In genomic region chr5:178234753-178235599, GRCh38 we compare ENCODE assay signal across 8 cellular contexts. TPM values are rescaled to one million over a fixed set of nuclear protein-coding genes. Genes with fewer than 3 reads are reported as not detected.
DNase-seq lines count a peak whose midpoint lies in the region; ATAC-seq and TF ChIP-seq lines count a peak whose summit lies in the region.

No MANE protein-coding gene starts in this region.

- DNase-seq in BJ (ENCODE audit: low read depth) (no peak), GM23248 (peak; percentile 76), OCI-M1 (lab: John Stamatoyannopoulos, UW) (peak; percentile 86), activated T-cell treated with anti-CD3 and anti-CD28 coated beads for 24 hours (ENCODE audit: low read depth) (peak; percentile 65), esophagus muscularis mucosa (ENCODE audit: extremely low spot score) (no peak)
- peak; percentile 26 to 74 (median 67) for DNase-seq in stimulated activated naive CD4-positive, alpha-beta T cell (lab: John Stamatoyannopoulos, UW)

- no peak for ATAC-seq in HG02588 (IDR thresholded peaks at IDR 0.05; ENCODE audit: unreplicated experiment)

- H3K4me2 ChIP-seq in GM23248 (ENCODE audit: unreplicated experiment) = peak overlapping the region; percentile 7

- in situ Hi-C loops in GM23248 (cut with MboI) = no loop called here

- H3K4me3 Mint-ChIP-seq in nephron = peak overlapping the region; percentile 50 to 92 (median 59)

- POLR2A ChIA-PET in BJ (lab: Charles Lee) = no interaction called here

- H3K27me3 Mint-ChIP-seq in nephron (ENCODE audit: low read depth) = no peaks in the 10 kb centered on the region

- H3K9me3 ChIP-seq in GM23248 (ENCODE audit: low read depth) (no peaks in the 10 kb centered on the region), esophagus muscularis mucosa (no peaks in the 10 kb centered on the region)

- no peaks in the 10 kb centered on the region for H3K9me2 ChIP-seq in GM23248 (ENCODE audit: insufficient read depth)

- no peak for TF ChIP-seq EP300 in esophagus muscularis mucosa (IDR thresholded peaks at IDR 0.05)

- H3K36me3 Mint-ChIP-seq in nephron (ENCODE audit: low read depth) = peaks cover 11% of the 10 kb centered on the region

- peak overlapping the region; percentile 45 to 81 (median 61) for H3K27ac Mint-ChIP-seq in nephron

- no peak for TF ChIP-seq POLR2A in esophagus muscularis mucosa (IDR thresholded peaks at IDR 0.05; ENCODE audit: low read depth)

- H3K9me3 Mint-ChIP-seq in nephron = no peaks in the 10 kb centered on the region

- peaks cover 38% of the 10 kb centered on the region for H3K4me1 Mint-ChIP-seq in nephron

- H3K9ac ChIP-seq in GM23248 = no peak overlapping the region

- peak overlapping the region; percentile 68 for H2AFZ ChIP-seq in GM23248

- H3F3A ChIP-seq in GM23248 (ENCODE audit: insufficient read depth) = peaks cover 18% of the 10 kb centered on the region; the same call in 1 of the 2 replicates

- H3K27ac ChIP-seq in GM23248 (no peak overlapping the region), esophagus muscularis mucosa (replicated peaks in 1 of 4) (no peak overlapping the region)

- TF ChIP-seq CTCF in BJ (IDR thresholded peaks at IDR 0.05; ENCODE audit: insufficient read depth, low read depth, low read length) (peak; percentile 80), esophagus muscularis mucosa (IDR thresholded peaks at IDR 0.05) (peak; percentile 39 to 63 (median 45)), nephron (IDR thresholded peaks at IDR 0.05; ENCODE audit: unreplicated experiment in 3 of 3) (peak; percentile 65 to 75 (median 72))

- peaks cover 21% of the 10 kb centered on the region for H3K79me2 ChIP-seq in GM23248 (ENCODE audit: insufficient read depth)

- H4K20me1 ChIP-seq in GM23248 (ENCODE audit: insufficient read depth) = no peaks in the 10 kb centered on the region

- WGBS in GM23248 (ENCODE audit: low coverage in 1 of 2, low lambda C conversion rate in 2 of 2, missing lambda C conversion rate in 2 of 2), 2 experiments = 22 to 30% methylated on average over 12 of the region's 12 CpGs
- WGBS in esophagus muscularis mucosa = 36% methylated on average over 8 of the region's 12 CpGs

- H3K27me3 ChIP-seq in BJ (ENCODE audit: control insufficient read depth, insufficient read depth, low read length) (no peaks in the 10 kb centered on the region), GM23248 (replicated peaks; ENCODE audit: insufficient read depth) (no peaks in the 10 kb centered on the region), esophagus muscularis mucosa (no peaks in the 10 kb centered on the region)

- H3K4me3 ChIP-seq in BJ (ENCODE audit: low read depth, low read length) (no peak overlapping the region), GM23248 (no peak overlapping the region), esophagus muscularis mucosa (no peak overlapping the region)

- H3K4me1 ChIP-seq in GM23248 (ENCODE audit: insufficient read depth) = peaks cover 19% of the 10 kb centered on the region
- peaks cover 46 to 65% (median 53%) of the 10 kb centered on the region in 4 donors for H3K4me1 ChIP-seq in esophagus muscularis mucosa

- CTCF ChIA-PET in BJ (lab: Yijun Ruan, JAX) = interaction anchor here (0.6 to 1.3 kb wide), 11 partner anchors 9 to 844 kb away, joined by 3 to 9 read pairs (median 4); partner anchors contain the start of gene HNRNPAB

- peaks cover under 1% of the 10 kb centered on the region; the same call in 1 of the 2 replicates for H3K36me3 ChIP-seq in BJ (ENCODE audit: control insufficient read depth, insufficient read depth, low read length)
- H3K36me3 ChIP-seq in GM23248 (ENCODE audit: low read depth) = peaks cover 1% of the 10 kb centered on the region; the same call in 1 of the 2 replicates
- H3K36me3 ChIP-seq in esophagus muscularis mucosa = peaks cover 0 to 13% (median 7%) of the 10 kb centered on the region in 4 donors

- intact Hi-C loops in esophagus muscularis mucosa (cut with DNase I) = no loop called here

RNA-seq across cellular contexts. Expression of gene PHYKPL, which starts 2.4 kb away (rescaled TPM):
- polyA plus RNA-seq in BJ (2011; rRNA removed) = 34.3 and 48.5 TPM in 2 replicates
- polyA minus RNA-seq in BJ (2011; rRNA and poly(A)+ RNA removed) = 42.6 and 56.9 TPM in 2 replicates
- 12.1 and 28.9 TPM in 2 replicates for total RNA-seq in GM23248 (2014; rRNA removed; shearing (Covaris generic))
- polyA plus RNA-seq in GM23248 (2016; fragmentation: Nextera tagmentation; extraction: Ambion mirVana) = 18.4 and 22.9 TPM in 2 replicates
- total RNA-seq in esophagus muscularis mucosa = 10 to 100 TPM; 27.4 to 45.1 (median 37.5) TPM

RNA-seq across cellular contexts. Expression of gene HNRNPAB, which starts 30.6 kb away (rescaled TPM):
- polyA plus RNA-seq in BJ (2011; rRNA removed) = 59.3 and 80.3 TPM in 2 replicates
- 19.9 and 28.9 TPM in 2 replicates for polyA minus RNA-seq in BJ (2011; rRNA and poly(A)+ RNA removed)
- total RNA-seq in GM23248 (2014; rRNA removed; shearing (Covaris generic)) = 47.6 and 53.4 TPM in 2 replicates
- 111 and 117 TPM in 2 replicates for polyA plus RNA-seq in GM23248 (2016; fragmentation: Nextera tagmentation; extraction: Ambion mirVana)
- total RNA-seq in esophagus muscularis mucosa = 100 to 1,000 TPM in 3 of 4 donors, 10 to 100 TPM in 1; 98.4 to 135 (median 104) TPM

RNA-seq across cellular contexts. Expression of gene GMCL2, which starts 47.8 kb away (rescaled TPM):
- polyA plus RNA-seq in BJ (2011; rRNA removed) (not detected in 2 replicates), GM23248 (2016; fragmentation: Nextera tagmentation; extraction: Ambion mirVana) (not detected in 2 replicates)
- polyA minus RNA-seq in BJ (2011; rRNA and poly(A)+ RNA removed) = not detected in 2 replicates
- not detected in 2 replicates for total RNA-seq in GM23248 (2014; rRNA removed; shearing (Covaris generic))
- total RNA-seq in esophagus muscularis mucosa = not detected

Comparison
In these comparisons a context has a peak if more than half of its experiments do, and no peak if none do; other contexts are left out.
1. DNase-seq: peak in GM23248 (single experiment), OCI-M1 (single experiment), activated T-cell treated with anti-CD3 and anti-CD28 coated beads for 24 hours (single experiment) and stimulated activated naive CD4-positive, alpha-beta T cell (6 of 6); none in BJ (single experiment) and esophagus muscularis mucosa (single experiment).
2. Peak in every context shown above with its lines, with median percentiles within 50 percentile points of each other: CTCF ChIP-seq.